10 cellular contexts compared by ENCODE assay signal in the genomic region with DNA sequence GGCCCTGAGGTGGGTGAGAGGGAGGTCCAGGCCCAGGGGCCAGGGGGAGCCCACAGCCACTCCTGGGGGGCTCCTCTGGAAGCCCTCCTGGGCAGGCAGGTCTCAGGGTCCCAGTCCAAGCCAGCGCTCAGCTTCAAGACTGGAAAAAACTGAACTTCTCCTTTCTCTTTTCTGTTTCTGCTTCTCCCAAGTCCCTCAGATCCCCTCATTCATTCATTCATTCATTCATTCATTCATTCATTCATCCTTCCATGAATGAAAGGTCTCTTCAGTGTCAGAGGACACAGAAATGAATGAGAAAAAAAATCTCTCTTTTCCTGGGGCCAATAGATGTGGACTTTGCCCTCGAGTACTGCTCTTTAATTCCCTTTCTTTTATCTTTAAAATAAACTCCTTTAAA.
"Had no signal": no experiment of that assay in that cellular context is flagged by ENCODE, and none has a peak within 500 bp of the region (broad histone marks: within the 10 kb centered on the region; RNA-seq: fewer than 3 reads in every experiment).

No MANE protein-coding gene starts in this region.

- FAIRE-seq: H1, H54, HTR-8/SVneo had no signal

- DNase-seq: H9, HCEC 1CT, IMR-90, Karpas-422, KBM-7 had no signal

- H3K4me2 ChIP-seq: GM23338, KMS-11 had no signal

- H3K9ac ChIP-seq: KMS-11 had no signal

- H3K4me3 ChIP-seq: GM23338 had no signal

- H2AFZ ChIP-seq: GM23338 had no signal

- H3K27ac ChIP-seq: KMS-11 had no signal
